ENCODE assay signal across 9 cellular contexts in the genomic region with DNA sequence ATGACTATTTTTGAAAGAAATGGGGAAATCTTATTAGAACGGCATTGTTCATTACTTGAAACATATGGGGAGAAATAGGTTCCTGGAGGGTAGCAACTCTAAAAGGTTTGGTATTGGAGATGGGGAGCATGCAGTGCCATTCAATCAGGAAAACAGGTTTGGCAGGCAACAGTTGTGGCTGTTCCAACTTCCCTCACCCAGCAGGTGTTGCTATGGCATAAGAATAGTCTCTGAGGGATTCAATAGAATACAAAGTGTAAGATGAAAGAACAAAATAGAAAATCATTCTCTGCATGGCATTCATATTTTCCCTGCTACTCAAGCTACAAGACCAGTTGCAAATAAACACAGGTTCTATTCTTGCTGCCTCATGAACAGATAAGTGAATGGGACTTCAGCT.
DNase-seq lines count a peak whose midpoint lies in the region; ATAC-seq, FAIRE-seq and TF ChIP-seq lines count a peak whose summit lies in the region.
"Had no signal": no experiment of that assay in that cellular context is flagged by ENCODE, and none has a peak within 500 bp of the region (broad histone marks: within the 10 kb centered on the region; RNA-seq: fewer than 3 reads in every experiment).

No MANE protein-coding gene starts in this region.

- no peak for FAIRE-seq in frontal cortex (lab: Jason Lieb, UNC)

- no peaks in the 10 kb centered on the region for H3K27me3 ChIP-seq in WERI-Rb-1 (ENCODE audit: insufficient read depth, low read depth, severe bottlenecking)

- TF ChIP-seq CTCF in WERI-Rb-1 (IDR thresholded peaks at IDR 0.05; ENCODE audit: low read depth, low read length): peak; percentile 63

- no peak overlapping the region for H3K27ac ChIP-seq in WERI-Rb-1

- no peak overlapping the region for H3K4me3 ChIP-seq in WERI-Rb-1 (ENCODE audit: low read depth, low read length)

- H3K36me3 ChIP-seq in WERI-Rb-1: no peaks in the 10 kb centered on the region

- peak; percentile 72 for ATAC-seq in left lobe of liver

- H3K9me3 ChIP-seq in WERI-Rb-1 (ENCODE audit: severe bottlenecking): no peaks in the 10 kb centered on the region

- peak; percentile 9 for DNase-seq in COLO829 (ENCODE audit: low spot score)
- DNase-seq in NCI-H1105 (lab: John Stamatoyannopoulos, UW): peak; percentile 29
- peak; percentile 51 for DNase-seq in WERI-Rb-1
- no peak for DNase-seq in left lobe of liver (ENCODE audit: low spot score)
- no peak for DNase-seq in NCI-H128 (lab: John Stamatoyannopoulos, UW; ENCODE audit: unreplicated experiment)
- no peak for DNase-seq in SIG-M5 (lab: John Stamatoyannopoulos, UW)
- no peak for DNase-seq in frontal cortex (ENCODE audit: low spot score in 2 of 2)
- DNase-seq in NCI-H2029 (lab: John Stamatoyannopoulos, UW): no peak
- DNase-seq: NCI-H1436 treated with DMSO at 0.1 percent for 48 hours had no signal

Comparison
In these comparisons a context has a peak if more than half of its experiments do, and no peak if none do; other contexts are left out.
1. DNase-seq: peak in COLO829 (single experiment), NCI-H1105 (single experiment) and WERI-Rb-1 (single experiment); none in left lobe of liver (single experiment), NCI-H128 (single experiment), SIG-M5 (single experiment), frontal cortex (0 of 2) and NCI-H2029 (single experiment).